ENCODE assay signal across 11 cellular contexts in genomic region chr12:120085920-120086319, GRCh38. TPM values are rescaled to one million over a fixed set of nuclear protein-coding genes. Genes with fewer than 3 reads are reported as not detected.
DNase-seq lines count a peak whose midpoint lies in the region; ATAC-seq and TF ChIP-seq lines count a peak whose summit lies in the region.
"Had no signal": no experiment of that assay in that cellular context is flagged by ENCODE, and none has a peak within 500 bp of the region (broad histone marks: within the 10 kb centered on the region; RNA-seq: fewer than 3 reads in every experiment).

No MANE protein-coding gene starts in this region.

- 74 to 75% methylated on average over 1 of the region's 1 CpG for WGBS in thyroid gland, 2 donors

- H3K4me3 ChIP-seq in SK-N-MC (no peak overlapping the region; the same call in 1 of the 2 replicates), thyroid gland (replicated peaks in 1 of 3) (no peak overlapping the region)

- DNase-seq in activated T-cell treated with anti-CD3 and anti-CD28 coated beads, Interleukin-2, amount 50 U/mL, for 72 hours = no peak
- no peak for DNase-seq in activated T-cell treated with anti-CD3 and anti-CD28 coated beads, Interleukin-2, amount 50 U/mL, for 48 hours
- DNase-seq in SK-N-MC (ENCODE audit: low read depth, low spot score) = no peak
- DNase-seq in epithelial cell of prostate (ENCODE audit: low read depth, low spot score) = no peak
- no peak for DNase-seq in thyroid gland
- DNase-seq in 8988T = no peak
- DNase-seq in kidney glomerular epithelial cell (lab: John Stamatoyannopoulos, UW) = no peak
- DNase-seq: cerebellar nuclear complex, left cardiac atrium, upper lobe of left lung had no signal

- H3K9me3 ChIP-seq in SK-N-MC (ENCODE audit: low read depth, low read length) = no peaks in the 10 kb centered on the region
- no peaks in the 10 kb centered on the region for H3K9me3 ChIP-seq in thyroid gland
- H3K9me3 ChIP-seq: upper lobe of left lung had no signal

- peak overlapping the region; percentile 87 for H3K27ac Mint-ChIP-seq in activated T-cell treated with anti-CD3 and anti-CD28 coated beads, Interleukin-2, amount 50 U/mL, for 72 hours

- H3K4me3 Mint-ChIP-seq in activated T-cell treated with anti-CD3 and anti-CD28 coated beads, Interleukin-2, amount 50 U/mL, for 72 hours = peak overlapping the region; percentile 45 to 63

- TF ChIP-seq POLR2A in thyroid gland (IDR thresholded peaks at IDR 0.05) = no peak

- H3K4me1 Mint-ChIP-seq in activated T-cell treated with anti-CD3 and anti-CD28 coated beads, Interleukin-2, amount 50 U/mL, for 72 hours (ENCODE audit: low read depth) = peaks cover 49% of the 10 kb centered on the region

- intact Hi-C loops in thyroid gland (cut with DNase I) = loop anchor here (5.0 kb wide), 1 partner anchor 99 kb away; the partner anchor contains the start of gene BICDL1

- no peaks in the 10 kb centered on the region for H3K27me3 ChIP-seq in thyroid gland
- H3K27me3 ChIP-seq: upper lobe of left lung had no signal

- H3K4me1 ChIP-seq in thyroid gland = peaks cover 14% of the 10 kb centered on the region in 2 donors

- H3K27ac ChIP-seq in SK-N-MC = peak overlapping the region; percentile 96; the same call in 1 of the 2 replicates
- H3K27ac ChIP-seq in epithelial cell of prostate = peak overlapping the region; percentile 42
- H3K27ac ChIP-seq in thyroid gland = peak overlapping the region in 2 of 3 donors; percentile 78 to 89

- peaks cover 10 to 44% of the 10 kb centered on the region in 2 donors for H3K36me3 Mint-ChIP-seq in activated T-cell treated with anti-CD3 and anti-CD28 coated beads, Interleukin-2, amount 50 U/mL, for 72 hours (ENCODE audit: insufficient read depth in 2 of 2)

- H3K9ac ChIP-seq in SK-N-MC (ENCODE audit: insufficient read length) = peak overlapping the region; percentile 83

- TF ChIP-seq CTCF in thyroid gland (IDR thresholded peaks at IDR 0.05) = no peak

- H3K27me3 Mint-ChIP-seq in activated T-cell treated with anti-CD3 and anti-CD28 coated beads, Interleukin-2, amount 50 U/mL, for 72 hours (ENCODE audit: low read depth) = no peaks in the 10 kb centered on the region

- ATAC-seq in activated T-cell treated with anti-CD3 and anti-CD28 coated beads, Interleukin-2, amount 50 U/mL, for 72 hours (replicated peaks in 1 of 2) = no peak
- ATAC-seq in GM19463 (IDR thresholded peaks at IDR 0.05; ENCODE audit: unreplicated experiment) = no peak

- H3K36me3 ChIP-seq in SK-N-MC (ENCODE audit: insufficient read depth, low read length) (no peaks in the 10 kb centered on the region), thyroid gland (no peaks in the 10 kb centered on the region)
- H3K36me3 ChIP-seq: upper lobe of left lung had no signal

- H3K9me3 Mint-ChIP-seq in activated T-cell treated with anti-CD3 and anti-CD28 coated beads, Interleukin-2, amount 50 U/mL, for 72 hours = no peaks in the 10 kb centered on the region

RNA-seq across cellular contexts. Expression of gene RAB35, which starts 30.6 kb away (rescaled TPM):
- total RNA-seq in activated T-cell treated with anti-CD3 and anti-CD28 coated beads, Interleukin-2, amount 50 U/mL, for 72 hours = 10 to 100 TPM; 66.2 to 78.9 TPM
- 10 to 100 TPM; 14.9 to 19.9 (median 17.4) TPM for total RNA-seq in thyroid gland

Comparison
In these comparisons a context has a peak if more than half of its experiments do, and no peak if none do; other contexts are left out.
1. H3K27ac ChIP-seq: peak in every context shown above with its lines; median percentile 96 in SK-N-MC; 84 in thyroid gland; 42 in epithelial cell of prostate.